ENCODE assay signal across 8 cellular contexts in genomic region chr15:71440479-71441071, GRCh38.
DNase-seq lines count a peak whose midpoint lies in the region; ATAC-seq and TF ChIP-seq lines count a peak whose summit lies in the region.

No MANE protein-coding gene starts in this region.

- no peak overlapping the region for H3K4me3 Mint-ChIP-seq in stimulated activated effector memory CD8-positive, alpha-beta T cell treated with anti-CD3 and anti-CD28 coated beads, Interleukin-12 subunit alpha, Interleukin-12 subunit beta, amount 100 ng/mL, for 72 hours

- H3K9me3 ChIP-seq in prostate gland, result no peaks in the 10 kb centered on the region

- no peaks in the 10 kb centered on the region for H3K36me3 Mint-ChIP-seq in stimulated activated effector memory CD8-positive, alpha-beta T cell treated with anti-CD3 and anti-CD28 coated beads, Interleukin-12 subunit alpha, Interleukin-12 subunit beta, amount 100 ng/mL, for 72 hours

- intact Hi-C loops in prostate gland (cut with DNase I), result loop anchor here (5.0 to 10.0 kb wide), 5 partner anchors 53 to 546 kb away; partner anchors contain the start of genes LRRC49, THAP10 and THSD4

- no peak for TF ChIP-seq POLR2A in prostate gland (IDR thresholded peaks at IDR 0.05)

- no peaks in the 10 kb centered on the region for H3K9me3 Mint-ChIP-seq in stimulated activated effector memory CD8-positive, alpha-beta T cell treated with anti-CD3 and anti-CD28 coated beads, Interleukin-12 subunit alpha, Interleukin-12 subunit beta, amount 100 ng/mL, for 72 hours

- no peak overlapping the region for H3K27ac Mint-ChIP-seq in stimulated activated effector memory CD8-positive, alpha-beta T cell treated with anti-CD3 and anti-CD28 coated beads, Interleukin-12 subunit alpha, Interleukin-12 subunit beta, amount 100 ng/mL, for 72 hours

- H3K4me1 ChIP-seq in prostate gland (replicated peaks), result no peaks in the 10 kb centered on the region

- H3K4me3 ChIP-seq in prostate gland, result no peak overlapping the region

- peak; percentile 87 for DNase-seq in DMS114 treated with DMSO at 0.1 percent for 48 hours (lab: John Stamatoyannopoulos, UW; ENCODE audit: unreplicated experiment)
- DNase-seq in LoVo (ENCODE audit: low spot score), result peak; percentile 82
- peak; percentile 74 for DNase-seq in RPMI7951 (ENCODE audit: low read depth)
- DNase-seq in fibroblast of gingiva (ENCODE audit: low read depth), result peak; percentile 73
- DNase-seq in prostate gland (ENCODE audit: low spot score), result no peak
- DNase-seq in stimulated activated effector memory CD8-positive, alpha-beta T cell treated with anti-CD3 and anti-CD28 coated beads, Interleukin-12 subunit alpha, Interleukin-12 subunit beta, amount 100 ng/mL, for 72 hours (ENCODE audit: low spot score in 2 of 2), result no peak

- WGBS in prostate gland, result 0% methylated on average over 3 of the region's 3 CpGs

- peak; percentile 23 to 89 (median 72) for TF ChIP-seq CTCF in prostate gland (IDR thresholded peaks at IDR 0.05)

- ATAC-seq in GM21529 (IDR thresholded peaks at IDR 0.05; ENCODE audit: unreplicated experiment) (no peak), GM18861 (IDR thresholded peaks at IDR 0.05; ENCODE audit: unreplicated experiment) (no peak)
- no peak for ATAC-seq in stimulated activated effector memory CD8-positive, alpha-beta T cell treated with anti-CD3 and anti-CD28 coated beads, Interleukin-12 subunit alpha, Interleukin-12 subunit beta, amount 100 ng/mL, for 72 hours

- H3K36me3 ChIP-seq in prostate gland, result no peaks in the 10 kb centered on the region

- H3K27ac ChIP-seq in prostate gland, result no peak overlapping the region

- H3K4me1 Mint-ChIP-seq in stimulated activated effector memory CD8-positive, alpha-beta T cell treated with anti-CD3 and anti-CD28 coated beads, Interleukin-12 subunit alpha, Interleukin-12 subunit beta, amount 100 ng/mL, for 72 hours, result no peaks in the 10 kb centered on the region

- H3K27me3 ChIP-seq in prostate gland (replicated peaks; ENCODE audit: insufficient read depth), result no peaks in the 10 kb centered on the region

Comparison
In these comparisons a context has a peak if more than half of its experiments do, and no peak if none do; other contexts are left out.
1. DNase-seq: peak in DMS114 treated with DMSO at 0.1 percent for 48 hours (single experiment), LoVo (single experiment), RPMI7951 (single experiment) and fibroblast of gingiva (single experiment); none in prostate gland (single experiment) and stimulated activated effector memory CD8-positive, alpha-beta T cell treated with anti-CD3 and anti-CD28 coated beads, Interleukin-12 subunit alpha, Interleukin-12 subunit beta, amount 100 ng/mL, for 72 hours (0 of 2).